In the genomic region with DNA sequence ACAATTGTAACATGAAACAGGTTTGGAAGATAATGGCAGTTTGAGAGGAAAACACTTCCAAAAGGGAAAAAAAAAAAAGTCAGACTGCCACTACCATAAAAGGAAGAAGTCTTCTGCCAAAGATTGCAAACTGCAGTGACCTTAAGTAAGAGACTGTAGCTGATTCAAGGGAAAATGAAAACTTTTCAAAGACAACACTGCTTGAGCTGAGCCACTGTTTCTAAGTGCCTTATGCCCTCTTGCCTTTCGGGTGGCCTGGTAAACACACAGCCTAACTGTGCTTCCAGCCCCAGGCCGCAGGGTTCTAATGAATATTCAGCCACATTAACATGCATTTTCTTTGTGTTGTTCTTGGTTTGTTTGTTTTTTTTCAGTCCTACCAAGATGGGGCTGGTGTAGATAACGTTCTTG, we compare ENCODE assay signal across 12 cellular contexts.
DNase-seq lines count a peak whose midpoint lies in the region; ATAC-seq and TF ChIP-seq lines count a peak whose summit lies in the region.
"Had no signal": no experiment of that assay in that cellular context is flagged by ENCODE, and none has a peak within 500 bp of the region (broad histone marks: within the 10 kb centered on the region; RNA-seq: fewer than 3 reads in every experiment).

No MANE protein-coding gene starts in this region.

- peaks cover 0 to 4% (median 3%) of the 10 kb centered on the region in 3 donors for H3K9me3 Mint-ChIP-seq in T-cell

- H3K27ac ChIP-seq in left ventricle myocardium inferior (replicated peaks) (no peak overlapping the region), mesodermal cell (ENCODE audit: low read depth, low read length, severe bottlenecking) (peak overlapping the region; percentile 85), aorta (ENCODE audit: low read depth in 1 of 2, low read length in 2 of 2) (peak overlapping the region in 1 of 2 donors; percentile 71)

- 0% methylated on average over 1 of the region's 3 CpGs for WGBS in mesodermal cell (ENCODE audit: insufficient coverage in 2 of 2), 2 experiments
- WGBS in aorta, 2 donors, result 9 to 11% methylated on average over 3 of the region's 3 CpGs

- POLR2A ChIA-PET in T-cell (lab: Charles Lee), result interaction anchor here in 1 of 2 donors (0.7 kb wide), 2 partner anchors 327 to 1227 kb away, joined by 3 to 6 read pairs; no protein-coding TSS in a partner anchor

- intact Hi-C loops in Right ventricle myocardium superior (cut with DNase I), result no loop called here
- intact Hi-C loops in left ventricle myocardium inferior (cut with micrococcal nuclease), result no loop called here
- intact Hi-C loops in aorta (cut with DNase I), result loop anchor here in 1 of 2 donors (10.0 kb wide), 3 partner anchors 69 to 321 kb away; no protein-coding TSS in a partner anchor

- H3K36me3 ChIP-seq in left ventricle myocardium inferior (no peaks in the 10 kb centered on the region), mesodermal cell (ENCODE audit: control insufficient read depth, insufficient read depth, low read length) (no peaks in the 10 kb centered on the region), aorta (ENCODE audit: control insufficient read depth in 1 of 2, insufficient read depth in 2 of 2, low read length in 1 of 2) (no peaks in the 10 kb centered on the region)
- H3K36me3 ChIP-seq: BE2C had no signal

- peaks cover 15% of the 10 kb centered on the region for H3K27me3 ChIP-seq in left ventricle myocardium inferior (ENCODE audit: low read depth)
- no peaks in the 10 kb centered on the region for H3K27me3 ChIP-seq in aorta (ENCODE audit: control insufficient read depth in 1 of 2, insufficient read depth in 2 of 2, low read length in 1 of 2)
- H3K27me3 ChIP-seq: BE2C had no signal

- no peak for DNase-seq in Right ventricle myocardium superior
- DNase-seq in left ventricle myocardium inferior, result no peak
- DNase-seq in epidermal melanocyte (ENCODE audit: insufficient read length, low spot score), result peak; percentile 16
- no peak for DNase-seq in aorta
- no peak for DNase-seq in stimulated activated CD4-positive, alpha-beta T cell treated with anti-CD3 and anti-CD28 coated beads, Interleukin-1b, Interleukin-23, amount 100 ng/mL, for 48 hours
- no peak for DNase-seq in T-cell
- no peak for DNase-seq in activated CD4-positive, alpha-beta T cell treated with anti-CD3 and anti-CD28 coated beads for 4 hours
- DNase-seq: SHP77; stimulated activated CD4-positive, alpha-beta T cell treated with anti-CD3 and anti-CD28 coated beads, Interleukin-12 subunit alpha, Interleukin-12 subunit beta, amount 100 ng/mL, for 4 hours had no signal

- H3K4me1 Mint-ChIP-seq in T-cell, result no peaks in the 10 kb centered on the region
- H3K4me1 Mint-ChIP-seq: activated T-helper 17 cell treated with anti-CD3 and anti-CD28 coated beads, Interleukin-2, amount 50 U/mL, for 72 hours had no signal

- H3K9me3 ChIP-seq in left ventricle myocardium inferior (replicated peaks), result no peaks in the 10 kb centered on the region
- H3K9me3 ChIP-seq in mesodermal cell (ENCODE audit: control insufficient read depth, low read length), result no peaks in the 10 kb centered on the region
- no peaks in the 10 kb centered on the region for H3K9me3 ChIP-seq in aorta (ENCODE audit: control insufficient read depth, low read length)
- H3K9me3 ChIP-seq: BE2C had no signal

- H3K4me1 ChIP-seq in left ventricle myocardium inferior (peaks cover 15% of the 10 kb centered on the region), mesodermal cell (ENCODE audit: control insufficient read depth, insufficient read depth, low read length, poor library complexity, severe bottlenecking) (peaks cover 36% of the 10 kb centered on the region), aorta (ENCODE audit: control insufficient read depth in 1 of 2, insufficient read depth in 2 of 2, low read length in 2 of 2) (peaks cover 2 to 4% of the 10 kb centered on the region in 2 donors)

- H3K36me3 Mint-ChIP-seq in T-cell, result no peaks in the 10 kb centered on the region

- TF ChIP-seq CTCF in left ventricle myocardium inferior (IDR thresholded peaks at IDR 0.05; ENCODE audit: borderline replicate concordance), result no peak

- H3K4me3 ChIP-seq in left ventricle myocardium inferior (no peak overlapping the region), mesodermal cell (ENCODE audit: extremely low read depth, insufficient read depth, low read length, poor library complexity, severe bottlenecking) (no peak overlapping the region), aorta (ENCODE audit: low read length in 2 of 2) (no peak overlapping the region)

- no peak overlapping the region for H3K4me3 Mint-ChIP-seq in T-cell
- H3K4me3 Mint-ChIP-seq: activated T-helper 17 cell treated with anti-CD3 and anti-CD28 coated beads, Interleukin-2, amount 50 U/mL, for 72 hours had no signal

- peaks cover 0 to 6% of the 10 kb centered on the region in 2 donors for H3K27me3 Mint-ChIP-seq in T-cell
- H3K27me3 Mint-ChIP-seq: activated T-helper 17 cell treated with anti-CD3 and anti-CD28 coated beads, Interleukin-2, amount 50 U/mL, for 72 hours had no signal

- H3K27ac Mint-ChIP-seq in T-cell, result no peak overlapping the region
- H3K27ac Mint-ChIP-seq: activated T-helper 17 cell treated with anti-CD3 and anti-CD28 coated beads, Interleukin-2, amount 50 U/mL, for 72 hours had no signal

- CTCF ChIA-PET in T-cell (lab: Charles Lee), result no interaction called here

- peak; percentile 87 for ATAC-seq in Right ventricle myocardium superior (ENCODE audit: poor library complexity)
- peak; percentile 88 for ATAC-seq in aorta (ENCODE audit: low FRiP score)
- no peak for ATAC-seq in T-cell (replicated peaks in 1 of 4)
- ATAC-seq: activated T-helper 17 cell treated with anti-CD3 and anti-CD28 coated beads, Interleukin-2, amount 50 U/mL, for 72 hours had no signal

Comparison
In these comparisons a context has a peak if more than half of its experiments do, and no peak if none do; other contexts are left out.
1. ATAC-seq: peak in Right ventricle myocardium superior (single experiment) and aorta (single experiment); none in T-cell (0 of 4).